Comparison of ENCODE assay signal across 8 cellular contexts in the genomic region with DNA sequence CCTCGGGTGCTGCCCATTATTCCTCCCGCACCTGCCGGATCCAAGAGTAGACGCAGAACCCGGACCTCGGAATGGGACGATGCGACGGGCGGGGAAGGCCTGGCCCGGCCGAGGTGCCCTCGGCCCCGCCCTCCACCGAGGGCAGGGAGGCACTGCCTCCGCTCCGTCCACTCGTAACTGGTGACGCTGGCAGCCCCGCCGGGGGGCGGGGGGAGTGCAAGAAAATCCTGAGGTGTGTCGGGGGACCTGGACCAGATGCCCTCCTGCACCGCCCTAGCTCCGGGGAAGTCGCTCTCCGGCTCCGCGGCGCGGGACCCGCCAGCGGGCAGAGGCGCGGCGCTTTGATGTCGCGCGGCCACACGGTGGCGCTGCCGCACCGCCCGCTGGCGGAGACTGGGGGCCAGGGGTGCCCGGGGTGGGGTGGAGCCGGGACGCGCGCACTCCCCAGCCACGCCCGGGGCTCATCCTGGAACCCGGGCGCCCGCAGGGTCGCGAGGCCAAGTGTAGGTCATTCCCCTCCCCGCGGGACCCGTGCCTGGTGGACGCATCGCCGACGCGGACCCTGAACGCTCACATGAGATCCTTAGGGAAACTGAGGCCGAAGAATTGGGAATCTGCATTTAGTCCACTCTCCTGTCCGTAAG.
DNase-seq lines count a peak whose midpoint lies in the region; ATAC-seq lines count a peak whose summit lies in the region.

No MANE protein-coding gene starts in this region.

- peaks cover 44 to 73% (median 65%) of the 10 kb centered on the region in 5 donors for H3K27me3 Mint-ChIP-seq in naive thymus-derived CD8-positive, alpha-beta T cell

- peaks cover 0 to 8% (median 3%) of the 10 kb centered on the region in 4 donors for H3K4me1 Mint-ChIP-seq in naive thymus-derived CD8-positive, alpha-beta T cell

- H3K36me3 Mint-ChIP-seq in naive thymus-derived CD8-positive, alpha-beta T cell = no peaks in the 10 kb centered on the region

- H3K9me3 Mint-ChIP-seq in naive thymus-derived CD8-positive, alpha-beta T cell = no peaks in the 10 kb centered on the region

- POLR2A ChIA-PET in naive thymus-derived CD8-positive, alpha-beta T cell (lab: Charles Lee) = no interaction called here

- peak; percentile 83 for ATAC-seq in HG02884 (IDR thresholded peaks at IDR 0.05; ENCODE audit: unreplicated experiment)
- ATAC-seq in naive thymus-derived CD8-positive, alpha-beta T cell = peak; percentile 90 to 93

- peak overlapping the region in 2 of 10 donors; percentile 22 to 68 for H3K27ac Mint-ChIP-seq in naive thymus-derived CD8-positive, alpha-beta T cell

- peak overlapping the region; percentile 51 to 81 (median 66) for H3K4me3 Mint-ChIP-seq in naive thymus-derived CD8-positive, alpha-beta T cell

- peak; percentile 50 for DNase-seq in NCI-H748 (lab: John Stamatoyannopoulos, UW; ENCODE audit: unreplicated experiment)
- no peak for DNase-seq in NCI-H748 treated with DMSO at 0.1 percent for 48 hours (lab: John Stamatoyannopoulos, UW)
- peak; percentile 69 for DNase-seq in NCI-H510A treated with DMSO at 0.1 percent for 48 hours (lab: John Stamatoyannopoulos, UW)
- DNase-seq in activated T-helper 1 cell treated with Interleukin-2 at 50 U/mL for 16 hours (ENCODE audit: low read depth) = peak; percentile 47
- DNase-seq in fibroblast of peridontal ligament (ENCODE audit: extremely low read depth) = peak; percentile 26
- DNase-seq in naive thymus-derived CD8-positive, alpha-beta T cell = peak; percentile 35 to 75 (median 62)
- DNase-seq in stimulated activated naive CD4-positive, alpha-beta T cell treated with Interleukin-2 at 50 U/mL for 16 hours (lab: John Stamatoyannopoulos, UW) = peak; percentile 41
